In genomic region chr14:38623661-38624060, GRCh38 we compare ENCODE assay signal across 15 cellular contexts.
"Had no signal": no experiment of that assay in that cellular context is flagged by ENCODE, and none has a peak within 500 bp of the region (broad histone marks: within the 10 kb centered on the region; RNA-seq: fewer than 3 reads in every experiment).

No MANE protein-coding gene starts in this region.

- H3K9me3 ChIP-seq: lower lobe of right lung, psoas muscle, right lobe of liver, transverse colon, vagina had no signal

- H3K4me3 ChIP-seq: lower lobe of right lung, psoas muscle, right lobe of liver, transverse colon, vagina had no signal

- DNase-seq: activated CD4-positive, alpha-beta T cell treated with anti-CD3 and anti-CD28 coated beads, Interleukin-2, amount 10 ng/mL, durations not matched to agents 7 days and 5 days; activated CD8-positive, alpha-beta memory T cell treated with anti-CD3 and anti-CD28 coated beads, Interleukin-2, amount 50 U/mL, for 48 hours; activated gamma-delta T cell treated with Interleukin-2 at 50 U/mL for 16 hours; activated naive CD8-positive, alpha-beta T cell treated with anti-CD3 and anti-CD28 coated beads, Interleukin-2, amount 10 ng/mL, durations not matched to agents 7 days and 5 days; activated T-cell treated with anti-CD3 and anti-CD28 coated beads, Interleukin-2, amount 50 U/mL, for 72 hours; anterior cingulate cortex; dermis blood vessel endothelial cell; left colon; lower lobe of right lung; psoas muscle; right lobe of liver; stimulated activated naive CD8-positive, alpha-beta T cell treated with anti-CD3 and anti-CD28 coated beads, Interleukin-15, Interleukin-2, amounts not matched to agents 100 U/mL and 50 U/mL, for 24 hours; transverse colon had no signal

- H3K27me3 ChIP-seq: right lobe of liver, transverse colon, vagina had no signal

- H3K4me1 ChIP-seq: lower lobe of right lung, psoas muscle, right lobe of liver, transverse colon, vagina had no signal

- ATAC-seq: activated T-cell treated with anti-CD3 and anti-CD28 coated beads, Interleukin-2, amount 50 U/mL, for 72 hours; left colon; lower lobe of right lung; psoas muscle; right lobe of liver; stimulated activated naive CD8-positive, alpha-beta T cell treated with anti-CD3 and anti-CD28 coated beads, Interleukin-15, Interleukin-2, amounts not matched to agents 100 U/mL and 50 U/mL, for 24 hours had no signal

- H3K36me3 ChIP-seq: lower lobe of right lung, right lobe of liver, transverse colon, vagina had no signal

- H3K27ac ChIP-seq: epithelial cell of prostate, lower lobe of right lung, psoas muscle, right lobe of liver, transverse colon, vagina had no signal
